In genomic region chr1:109979489-109980091, GRCh38 we compare ENCODE assay signal across 11 cellular contexts. TPM values are rescaled to one million over a fixed set of nuclear protein-coding genes. Genes with fewer than 3 reads are reported as not detected.
DNase-seq lines count a peak whose midpoint lies in the region; TF ChIP-seq lines count a peak whose summit lies in the region.
"Had no signal": no experiment of that assay in that cellular context is flagged by ENCODE, and none has a peak within 500 bp of the region (broad histone marks: within the 10 kb centered on the region; RNA-seq: fewer than 3 reads in every experiment).

No MANE protein-coding gene starts in this region.

- H3K4me2 ChIP-seq in smooth muscle cell: no peak overlapping the region

- no peak overlapping the region for H3K27ac Mint-ChIP-seq in activated naive CD8-positive, alpha-beta T cell treated with anti-CD3 and anti-CD28 coated beads for 36 hours

- no peaks in the 10 kb centered on the region for H3K79me2 ChIP-seq in smooth muscle cell (ENCODE audit: low read depth)

- no peak for TF ChIP-seq RAD21 in Ishikawa (IDR thresholded peaks at IDR 0.05; ENCODE audit: low read depth)

- H3K9me3 Mint-ChIP-seq in activated naive CD8-positive, alpha-beta T cell treated with anti-CD3 and anti-CD28 coated beads for 36 hours: no peaks in the 10 kb centered on the region

- H3K4me3 Mint-ChIP-seq in activated naive CD8-positive, alpha-beta T cell treated with anti-CD3 and anti-CD28 coated beads for 36 hours: no peak overlapping the region

- no peak for TF ChIP-seq EP300 in Ishikawa (IDR thresholded peaks at IDR 0.05; ENCODE audit: borderline replicate concordance)

- in situ Hi-C loops in brain microvascular endothelial cell (cut with HindIII; ENCODE audit: low pct_ligation_motif_present, low sequenced_read_pairs): no loop called here

- H3K4me3 ChIP-seq in AG10803 (ENCODE audit: low read length) (no peak overlapping the region), brain microvascular endothelial cell (ENCODE audit: low read depth, low read length) (no peak overlapping the region), mesodermal cell (ENCODE audit: extremely low read depth, insufficient read depth, low read length, poor library complexity, severe bottlenecking) (no peak overlapping the region), smooth muscle cell (no peak overlapping the region)

- H3K9ac ChIP-seq in smooth muscle cell (ENCODE audit: low read depth): no peak overlapping the region

- H3K36me3 ChIP-seq in brain microvascular endothelial cell (replicated peaks) (no peaks in the 10 kb centered on the region), mesodermal cell (ENCODE audit: control insufficient read depth, insufficient read depth, low read length) (no peaks in the 10 kb centered on the region), smooth muscle cell (ENCODE audit: low read depth) (no peaks in the 10 kb centered on the region)

- H2AFZ ChIP-seq in smooth muscle cell (ENCODE audit: low read depth): no peak overlapping the region

- H3K4me1 ChIP-seq in mesodermal cell (ENCODE audit: control insufficient read depth, insufficient read depth, low read length, poor library complexity, severe bottlenecking) (peaks cover 33% of the 10 kb centered on the region), smooth muscle cell (ENCODE audit: low read depth) (no peaks in the 10 kb centered on the region)

- H3K27me3 Mint-ChIP-seq in activated naive CD8-positive, alpha-beta T cell treated with anti-CD3 and anti-CD28 coated beads for 36 hours: peaks cover 4% of the 10 kb centered on the region

- H3K27ac ChIP-seq in brain microvascular endothelial cell: no peak overlapping the region
- peak overlapping the region; percentile 60 for H3K27ac ChIP-seq in mesodermal cell (ENCODE audit: low read depth, low read length, severe bottlenecking)
- no peak overlapping the region for H3K27ac ChIP-seq in smooth muscle cell (ENCODE audit: low read depth)
- H3K27ac ChIP-seq: HL-60 had no signal

- H3K36me3 Mint-ChIP-seq in activated naive CD8-positive, alpha-beta T cell treated with anti-CD3 and anti-CD28 coated beads for 36 hours: peaks cover under 1% of the 10 kb centered on the region

- WGBS in mesodermal cell (ENCODE audit: insufficient coverage in 2 of 2), 2 experiments: 77 to 78% methylated on average over 3 to 4 of the region's 5 CpGs
- 48% methylated on average over 5 of the region's 5 CpGs for WGBS in smooth muscle cell (ENCODE audit: low lambda C conversion rate)

- no peaks in the 10 kb centered on the region for H4K20me1 ChIP-seq in smooth muscle cell (ENCODE audit: low read depth)

- H3K4me1 Mint-ChIP-seq in activated naive CD8-positive, alpha-beta T cell treated with anti-CD3 and anti-CD28 coated beads for 36 hours: no peaks in the 10 kb centered on the region

- DNase-seq in AG10803 (ENCODE audit: low read depth) (peak; percentile 79), brain microvascular endothelial cell (peak; percentile 40), medulla oblongata (ENCODE audit: extremely low spot score) (no peak), smooth muscle cell (lab: John Stamatoyannopoulos, UW; ENCODE audit: unreplicated experiment) (no peak)
- DNase-seq in activated naive CD8-positive, alpha-beta T cell treated with anti-CD3 and anti-CD28 coated beads for 36 hours: no peak
- DNase-seq in stimulated activated CD4-positive, alpha-beta T cell treated with anti-CD3 and anti-CD28 coated beads, Interleukin-12 subunit alpha, Interleukin-12 subunit beta, amount 100 ng/mL, for 4 hours: no peak
- DNase-seq: COR-L47, NCI-H2081 had no signal

- H3K9me3 ChIP-seq in mesodermal cell (ENCODE audit: control insufficient read depth, low read length) (no peaks in the 10 kb centered on the region), smooth muscle cell (replicated peaks; ENCODE audit: low read depth) (no peaks in the 10 kb centered on the region)

- H3K27me3 ChIP-seq in brain microvascular endothelial cell (replicated peaks): no peaks in the 10 kb centered on the region
- no peaks in the 10 kb centered on the region for H3K27me3 ChIP-seq in smooth muscle cell (ENCODE audit: low read depth)

- H3F3A ChIP-seq in smooth muscle cell (ENCODE audit: low read depth): peaks cover 8% of the 10 kb centered on the region

- no peak for TF ChIP-seq CTCF in AG10803 (conservative IDR thresholded peaks at IDR 0.05; ENCODE audit: low read length)
- TF ChIP-seq CTCF in brain microvascular endothelial cell (IDR thresholded peaks at IDR 0.05; ENCODE audit: low read depth, low read length, missing control alignments): no peak
- no peak for TF ChIP-seq CTCF in smooth muscle cell (IDR thresholded peaks at IDR 0.05; ENCODE audit: borderline replicate concordance, insufficient read depth, poor library complexity, severe bottlenecking)

TF ChIP-seq in Ishikawa, 13 proteins besides CTCF, POLR2A, EP300 and RAD21:
- TF ChIP-seq NFIC (IDR thresholded peaks at IDR 0.05) (peak; percentile 59; the same call in 1 of the 2 replicates), REST (IDR thresholded peaks at IDR 0.05; ENCODE audit: low read depth) (no peak)

RNA-seq across cellular contexts. Expression of gene AHCYL1, which starts 5.0 kb away (rescaled TPM):
- 148 TPM for polyA plus RNA-seq in mesodermal cell (2013, experiment 1 of 2)
- 150 TPM for polyA plus RNA-seq in mesodermal cell (2013, experiment 2 of 2)
- 10 to 100 TPM; 67.9 to 68.6 TPM for total RNA-seq in activated naive CD8-positive, alpha-beta T cell treated with anti-CD3 and anti-CD28 coated beads for 36 hours
- 77.3 and 79.5 TPM in 2 replicates for total RNA-seq in smooth muscle cell
- polyA plus RNA-seq in smooth muscle cell: 115 and 144 TPM in 2 replicates

RNA-seq across cellular contexts. Expression of gene STRIP1, which starts 54.8 kb away (rescaled TPM):
- polyA plus RNA-seq in mesodermal cell (2013, experiment 1 of 2): 47.1 TPM
- 41.1 TPM for polyA plus RNA-seq in mesodermal cell (2013, experiment 2 of 2)
- total RNA-seq in activated naive CD8-positive, alpha-beta T cell treated with anti-CD3 and anti-CD28 coated beads for 36 hours: 10 to 100 TPM; 29.9 to 31.8 TPM
- 26.2 and 31.2 TPM in 2 replicates for total RNA-seq in smooth muscle cell
- polyA plus RNA-seq in smooth muscle cell: 22.5 and 26.0 TPM in 2 replicates

Comparison
In these comparisons a context has a peak if more than half of its experiments do, and no peak if none do; other contexts are left out.
1. DNase-seq: peak in AG10803 (single experiment) and brain microvascular endothelial cell (single experiment); none in activated naive CD8-positive, alpha-beta T cell treated with anti-CD3 and anti-CD28 coated beads for 36 hours (single experiment), medulla oblongata (single experiment), smooth muscle cell (single experiment) and stimulated activated CD4-positive, alpha-beta T cell treated with anti-CD3 and anti-CD28 coated beads, Interleukin-12 subunit alpha, Interleukin-12 subunit beta, amount 100 ng/mL, for 4 hours (single experiment).